8 cellular contexts compared by ENCODE assay signal in genomic region chr3:186782542-186783069, GRCh38. TPM values are rescaled to one million over a fixed set of nuclear protein-coding genes. Genes with fewer than 3 reads are reported as not detected.
DNase-seq lines count a peak whose midpoint lies in the region; ATAC-seq and TF ChIP-seq lines count a peak whose summit lies in the region.

No MANE protein-coding gene starts in this region.

- peaks cover 22% of the 10 kb centered on the region for H3K36me3 ChIP-seq in hepatocyte (replicated peaks; ENCODE audit: insufficient read depth, low read depth)

- no peaks in the 10 kb centered on the region for H3K27me3 Mint-ChIP-seq in activated naive CD4-positive, alpha-beta T cell treated with anti-CD3 and anti-CD28 coated beads, Interleukin-2, amount 50 U/mL, for 24 hours
- no peaks in the 10 kb centered on the region for H3K27me3 Mint-ChIP-seq in activated T-helper 2 cell treated with anti-CD3 and anti-CD28 coated beads, Interferon-gamma antibody, Interleukin-2, Interleukin-4, amounts not matched to agents 10 μg/mL and 5 μg/mL and 100 μg/mL, durations not matched to agents 14 hours and 24 hours and 36 hours (ENCODE audit: low read depth)

- no peaks in the 10 kb centered on the region for H3K9me3 Mint-ChIP-seq in activated naive CD4-positive, alpha-beta T cell treated with anti-CD3 and anti-CD28 coated beads, Interleukin-2, amount 50 U/mL, for 24 hours
- no peaks in the 10 kb centered on the region for H3K9me3 Mint-ChIP-seq in activated T-helper 2 cell treated with anti-CD3 and anti-CD28 coated beads, Interferon-gamma antibody, Interleukin-2, Interleukin-4, amounts not matched to agents 10 μg/mL and 5 μg/mL and 100 μg/mL, durations not matched to agents 14 hours and 24 hours and 36 hours

- peak overlapping the region; percentile 95 for H2AFZ ChIP-seq in hepatocyte

- no peaks in the 10 kb centered on the region for H3K9me3 ChIP-seq in hepatocyte (ENCODE audit: low read depth)

- H4K20me1 ChIP-seq in hepatocyte (ENCODE audit: insufficient read depth, poor library complexity, severe bottlenecking) = peaks cover 36% of the 10 kb centered on the region

- ATAC-seq in HG03520 (IDR thresholded peaks at IDR 0.05; ENCODE audit: unreplicated experiment) (peak; percentile 8), HG02588 (IDR thresholded peaks at IDR 0.05; ENCODE audit: unreplicated experiment) (no peak)

- intact Hi-C loops in activated T-helper 2 cell treated with anti-CD3 and anti-CD28 coated beads, Interferon-gamma antibody, Interleukin-2, Interleukin-4, amounts not matched to agents 10 μg/mL and 5 μg/mL and 100 μg/mL, durations not matched to agents 14 hours and 24 hours and 36 hours (cut with micrococcal nuclease) = loop anchor here (1.0 to 5.0 kb wide), 6 partner anchors 10 to 845 kb away; partner anchors contain the start of gene DNAJB11

- peaks cover 31% of the 10 kb centered on the region for H3K4me1 ChIP-seq in hepatocyte (ENCODE audit: insufficient read depth)

- no peaks in the 10 kb centered on the region for H3K9me2 ChIP-seq in hepatocyte (replicated peaks; ENCODE audit: insufficient read depth)

- peak overlapping the region; percentile 97 for H3K4me3 Mint-ChIP-seq in activated naive CD4-positive, alpha-beta T cell treated with anti-CD3 and anti-CD28 coated beads, Interleukin-2, amount 50 U/mL, for 24 hours
- H3K4me3 Mint-ChIP-seq in activated T-helper 2 cell treated with anti-CD3 and anti-CD28 coated beads, Interferon-gamma antibody, Interleukin-2, Interleukin-4, amounts not matched to agents 10 μg/mL and 5 μg/mL and 100 μg/mL, durations not matched to agents 14 hours and 24 hours and 36 hours (ENCODE audit: low read depth) = peak overlapping the region; percentile 96

- H3K27ac ChIP-seq in hepatocyte (peak overlapping the region; percentile 99), skin epidermis (peak overlapping the region; percentile 96 to 100 (median 99))

- peak overlapping the region; percentile 76 for H3K4me3 ChIP-seq in hepatocyte
- peak overlapping the region; percentile 69 to 93 (median 77) for H3K4me3 ChIP-seq in skin epidermis

- H3K4me1 Mint-ChIP-seq in activated naive CD4-positive, alpha-beta T cell treated with anti-CD3 and anti-CD28 coated beads, Interleukin-2, amount 50 U/mL, for 24 hours = peaks cover 31% of the 10 kb centered on the region
- H3K4me1 Mint-ChIP-seq in activated T-helper 2 cell treated with anti-CD3 and anti-CD28 coated beads, Interferon-gamma antibody, Interleukin-2, Interleukin-4, amounts not matched to agents 10 μg/mL and 5 μg/mL and 100 μg/mL, durations not matched to agents 14 hours and 24 hours and 36 hours (ENCODE audit: low read depth) = peaks cover 25% of the 10 kb centered on the region

- no peak for TF ChIP-seq CTCF in hepatocyte (IDR thresholded peaks at IDR 0.05; ENCODE audit: poor library complexity)

- H3K4me2 ChIP-seq in hepatocyte = peak overlapping the region; percentile 94

- DNase-seq in activated naive CD4-positive, alpha-beta T cell treated with Interleukin-2 at 50 U/mL for 16 hours = no peak
- DNase-seq in activated T-helper 2 cell treated with anti-CD3 and anti-CD28 coated beads, Interferon-gamma antibody, Interleukin-2, Interleukin-4, amounts not matched to agents 10 μg/mL and 5 μg/mL and 100 μg/mL, durations not matched to agents 14 hours and 24 hours and 36 hours (ENCODE audit: low spot score) = no peak
- DNase-seq in hepatocyte (ENCODE audit: low spot score) (no peak), SKM-1 treated with dmso at 0.1 percent for 144 hours (lab: John Stamatoyannopoulos, UW; ENCODE audit: unreplicated experiment) (no peak)

- H3K79me2 ChIP-seq in hepatocyte = peaks cover 49% of the 10 kb centered on the region

- WGBS in hepatocyte (ENCODE audit: low lambda C conversion rate, missing lambda C conversion rate) = 3% methylated on average over 22 of the region's 22 CpGs

- H3K27me3 ChIP-seq in hepatocyte = no peaks in the 10 kb centered on the region

- peaks cover 35% of the 10 kb centered on the region for H3K36me3 Mint-ChIP-seq in activated naive CD4-positive, alpha-beta T cell treated with anti-CD3 and anti-CD28 coated beads, Interleukin-2, amount 50 U/mL, for 24 hours
- H3K36me3 Mint-ChIP-seq in activated T-helper 2 cell treated with anti-CD3 and anti-CD28 coated beads, Interferon-gamma antibody, Interleukin-2, Interleukin-4, amounts not matched to agents 10 μg/mL and 5 μg/mL and 100 μg/mL, durations not matched to agents 14 hours and 24 hours and 36 hours (ENCODE audit: low read depth) = peaks cover 45% of the 10 kb centered on the region

- peak overlapping the region; percentile 98 for H3K27ac Mint-ChIP-seq in activated naive CD4-positive, alpha-beta T cell treated with anti-CD3 and anti-CD28 coated beads, Interleukin-2, amount 50 U/mL, for 24 hours
- peak overlapping the region; percentile 99 for H3K27ac Mint-ChIP-seq in activated T-helper 2 cell treated with anti-CD3 and anti-CD28 coated beads, Interferon-gamma antibody, Interleukin-2, Interleukin-4, amounts not matched to agents 10 μg/mL and 5 μg/mL and 100 μg/mL, durations not matched to agents 14 hours and 24 hours and 36 hours

RNA-seq across cellular contexts. Expression of gene EIF4A2, which starts 0.8 kb away (rescaled TPM):
- 445 and 450 TPM in 2 replicates for total RNA-seq in activated T-helper 2 cell treated with anti-CD3 and anti-CD28 coated beads, Interferon-gamma antibody, Interleukin-2, Interleukin-4, amounts not matched to agents 10 μg/mL and 5 μg/mL and 100 μg/mL, durations not matched to agents 14 hours and 24 hours and 36 hours
- total RNA-seq in hepatocyte = 558 and 589 TPM in 2 replicates
- polyA plus RNA-seq in hepatocyte = 155 and 195 TPM in 2 replicates

RNA-seq across cellular contexts. Expression of gene RFC4, which starts 23.7 kb away (rescaled TPM):
- total RNA-seq in activated T-helper 2 cell treated with anti-CD3 and anti-CD28 coated beads, Interferon-gamma antibody, Interleukin-2, Interleukin-4, amounts not matched to agents 10 μg/mL and 5 μg/mL and 100 μg/mL, durations not matched to agents 14 hours and 24 hours and 36 hours = 97.2 and 105 TPM in 2 replicates
- 24.8 and 28.6 TPM in 2 replicates for total RNA-seq in hepatocyte
- 14.9 and 22.3 TPM in 2 replicates for polyA plus RNA-seq in hepatocyte

RNA-seq across cellular contexts. Expression of gene ADIPOQ, which starts 59.9 kb away (rescaled TPM):
- total RNA-seq in activated T-helper 2 cell treated with anti-CD3 and anti-CD28 coated beads, Interferon-gamma antibody, Interleukin-2, Interleukin-4, amounts not matched to agents 10 μg/mL and 5 μg/mL and 100 μg/mL, durations not matched to agents 14 hours and 24 hours and 36 hours = not detected in 2 replicates
- total RNA-seq in hepatocyte = not detected in 2 replicates
- not detected in 2 replicates for polyA plus RNA-seq in hepatocyte
